Comparison of ENCODE assay signal across 8 cellular contexts in genomic region chr1:3649342-3650247, GRCh38. TPM values are rescaled to one million over a fixed set of nuclear protein-coding genes. Genes with fewer than 3 reads are reported as not detected.
DNase-seq lines count a peak whose midpoint lies in the region; ATAC-seq and TF ChIP-seq lines count a peak whose summit lies in the region.

TSS of gene WRAP73 (minus strand) at chr1:3650103. CDS start at chr1:3649999, 104 bp downstream.

- 4 to 5% methylated on average over 60 of the region's 60 CpGs for WGBS in heart right ventricle, 2 donors

- H3K9ac ChIP-seq in adipocyte (ENCODE audit: low read length): peak within 1 kb of the TSS; percentile 90

- peak within 1 kb of the TSS in 8 of 10 donors; percentile 34 to 78 (median 56) for H3K27ac ChIP-seq in heart right ventricle

- H3K4me1 ChIP-seq in adipocyte (ENCODE audit: control insufficient read depth, insufficient read depth, low read length): peaks cover 5% of the 10 kb centered on the region
- H3K4me1 ChIP-seq in heart right ventricle: peaks cover 12 to 49% (median 38%) of the 10 kb centered on the region in 9 donors

- peak within 1 kb of the TSS; percentile 87 for H3K4me3 Mint-ChIP-seq in type B pancreatic cell

- peaks cover 32% of the 10 kb centered on the region for H3K27me3 Mint-ChIP-seq in type B pancreatic cell

- peaks cover 3% of the 10 kb centered on the region for H3K36me3 Mint-ChIP-seq in type B pancreatic cell

- H3K27ac Mint-ChIP-seq in type B pancreatic cell: no peak within 1 kb of the TSS

- H3K9me3 ChIP-seq in adipocyte (ENCODE audit: control insufficient read depth, low read length) (no peaks in the 10 kb centered on the region), heart right ventricle (no peaks in the 10 kb centered on the region)

- no peaks in the 10 kb centered on the region for H3K9me3 Mint-ChIP-seq in type B pancreatic cell

- H3K4me3 ChIP-seq in adipocyte (ENCODE audit: low read length) (peak within 1 kb of the TSS; percentile 91), heart right ventricle (peak within 1 kb of the TSS; percentile 73 to 97 (median 92))

- H3K36me3 ChIP-seq in adipocyte (ENCODE audit: control insufficient read depth, insufficient read depth, low read length, severe bottlenecking) (peaks cover 24% of the 10 kb centered on the region), heart right ventricle (peaks cover 0 to 34% (median 14%) of the 10 kb centered on the region in 9 donors)

- intact Hi-C loops in heart right ventricle (cut with DNase I): no loop called here
- intact Hi-C loops in posterior cingulate gyrus (cut with DNase I): no loop called here

- peak; percentile 80 for ATAC-seq in HG02610 (IDR thresholded peaks at IDR 0.05; ENCODE audit: unreplicated experiment)
- peak; percentile 88 to 96 (median 94) for ATAC-seq in heart right ventricle

- TF ChIP-seq CTCF in GM12872 (IDR thresholded peaks at IDR 0.05; ENCODE audit: insufficient read depth, low read depth, low read length): peak; percentile 43
- peak in 3 of 9 donors; percentile 24 to 41 (median 40) for TF ChIP-seq CTCF in heart right ventricle (IDR thresholded peaks at IDR 0.05)
- TF ChIP-seq CTCF in type B pancreatic cell (conservative IDR thresholded peaks at IDR 0.05): peak; percentile 22

- peaks cover 8% of the 10 kb centered on the region for H3K4me1 Mint-ChIP-seq in type B pancreatic cell (ENCODE audit: unreplicated experiment)

- H3K27me3 ChIP-seq in adipocyte (replicated peaks; ENCODE audit: control insufficient read depth, insufficient read depth, low read length) (peaks cover 28% of the 10 kb centered on the region), heart right ventricle (peaks cover 32 to 46% (median 44%) of the 10 kb centered on the region in 7 donors)

- peak; percentile 78 for DNase-seq in NCI-H1092 (lab: John Stamatoyannopoulos, UW)
- DNase-seq in T follicular helper cell (ENCODE audit: low read depth): peak; percentile 81
- peak; percentile 97 for DNase-seq in adipocyte (ENCODE audit: low read depth)
- DNase-seq in heart right ventricle: peak; percentile 89 to 90
- peak; percentile 78 to 98 (median 89) for DNase-seq in posterior cingulate gyrus
- no peak for DNase-seq in type B pancreatic cell (ENCODE audit: extremely low spot score, unreplicated experiment)

RNA-seq across cellular contexts. Expression of gene WRAP73, which starts in this region (rescaled TPM):
- total RNA-seq in heart right ventricle (10 to 100 TPM in 5 of 10 donors, 1 to 10 TPM in 5; 7.5 to 12.9 (median 10.1) TPM), type B pancreatic cell (ENCODE audit: low replicate concordance) (22.5 and 26.7 TPM in 2 replicates)
- 10 to 100 TPM; 12.3 to 16.5 TPM for polyA plus RNA-seq in heart right ventricle
